10 cellular contexts compared by ENCODE assay signal in genomic region chr19:53037101-53038097, GRCh38. TPM values are rescaled to one million over a fixed set of nuclear protein-coding genes. Genes with fewer than 3 reads are reported as not detected.
DNase-seq lines count a peak whose midpoint lies in the region; ATAC-seq, FAIRE-seq and TF ChIP-seq lines count a peak whose summit lies in the region.
"Had no signal": no experiment of that assay in that cellular context is flagged by ENCODE, and none has a peak within 500 bp of the region (broad histone marks: within the 10 kb centered on the region; RNA-seq: fewer than 3 reads in every experiment).

No MANE protein-coding gene starts in this region.

- TF ChIP-seq CTCF in liver (IDR thresholded peaks at IDR 0.05; ENCODE audit: low read depth, low read length, missing input control), result no peak
- TF ChIP-seq CTCF in HepG2 (CRISPR knock-in tag; IDR thresholded peaks at IDR 0.05), result no peak
- no peak for TF ChIP-seq CTCF in colonic mucosa (IDR thresholded peaks at IDR 0.05)
- TF ChIP-seq CTCF in lower lobe of right lung (IDR thresholded peaks at IDR 0.05), result no peak

- ATAC-seq in HepG2, result no peak
- no peak for ATAC-seq in lower lobe of right lung
- ATAC-seq in GM21529 (IDR thresholded peaks at IDR 0.05; ENCODE audit: unreplicated experiment), result no peak

- H3K79me2 ChIP-seq in HepG2 (ENCODE audit: insufficient read depth, low read length), result no peaks in the 10 kb centered on the region

- POLR2A ChIA-PET in HepG2 (lab: Yijun Ruan, JAX), result no interaction called here

- H3K4me3 ChIP-seq in liver (ENCODE audit: low read depth in 1 of 3, low read length in 3 of 3) (peak overlapping the region in 2 of 3 donors; percentile 11 to 16), HepG2 (replicated peaks in 1 of 3; ENCODE audit: insufficient read depth in 1 of 3, low read depth in 2 of 3, low read length in 3 of 3) (no peak overlapping the region), colonic mucosa (no peak overlapping the region), lower lobe of right lung (peak overlapping the region; percentile 35)

- WGBS in liver, result 21% methylated on average over 52 of the region's 52 CpGs
- WGBS in HepG2 (ENCODE audit: low lambda C conversion rate), result 66% methylated on average over 52 of the region's 52 CpGs

- intact Hi-C loops in HepG2 (cut with micrococcal nuclease; ENCODE audit: unreplicated experiment), result no loop called here
- intact Hi-C loops in colonic mucosa (cut with DNase I), result no loop called here
- intact Hi-C loops in lower lobe of right lung (cut with DNase I), result no loop called here

- no peak for TF ChIP-seq EP300 in HepG2 (IDR thresholded peaks at IDR 0.05; ENCODE audit: low read depth in 2 of 2, low read length in 2 of 2)
- TF ChIP-seq EP300 in HepG2 (CRISPR knock-in tag; IDR thresholded peaks at IDR 0.05; ENCODE audit: borderline replicate concordance), result no peak

- peaks cover 0 to 8% (median 1%) of the 10 kb centered on the region in 4 donors for H3K27me3 ChIP-seq in liver (ENCODE audit: control insufficient read depth in 4 of 4, insufficient read depth in 4 of 4, low read length in 3 of 4)
- H3K27me3 ChIP-seq in HepG2 (ENCODE audit: control insufficient read depth in 1 of 2, insufficient read depth in 2 of 2, low read length in 2 of 2), result no peaks in the 10 kb centered on the region; a peak in 1 of 5 replicates
- no peaks in the 10 kb centered on the region for H3K27me3 ChIP-seq in colonic mucosa
- peaks cover 12% of the 10 kb centered on the region for H3K27me3 ChIP-seq in lower lobe of right lung (ENCODE audit: low read depth)

- no peak overlapping the region for H3K4me2 ChIP-seq in HepG2 (ENCODE audit: low read depth, low read length)

- H3K36me3 ChIP-seq in liver (ENCODE audit: control insufficient read depth in 4 of 4, insufficient read depth in 3 of 4, low read depth in 1 of 4, low read length in 3 of 4), result no peaks in the 10 kb centered on the region
- H3K36me3 ChIP-seq in HepG2 (replicated peaks in 1 of 2; ENCODE audit: control insufficient read depth in 1 of 2, insufficient read depth in 2 of 2, low read length in 2 of 2), result no peaks in the 10 kb centered on the region
- no peaks in the 10 kb centered on the region for H3K36me3 ChIP-seq in colonic mucosa
- H3K36me3 ChIP-seq in lower lobe of right lung, result no peaks in the 10 kb centered on the region

- H2AFZ ChIP-seq in HepG2 (ENCODE audit: low read length), result no peak overlapping the region

- DNase-seq in HepG2 (ENCODE audit: low spot score) (no peak), colonic mucosa (peak; percentile 19), lower lobe of right lung (peak; percentile 48), ureter (ENCODE audit: low spot score) (peak; percentile 78), dedifferentiated amniotic fluid mesenchymal stem cell (ENCODE audit: extremely low spot score) (no peak), H4 (ENCODE audit: low spot score) (no peak)

- in situ Hi-C loops in HepG2 (cut with HindIII; ENCODE audit: extremely low pct_ligation_motif_present, low pct_unique_long_range_greater_than_20kb), result no loop called here

- no peak for TF ChIP-seq RAD21 in liver (IDR thresholded peaks at IDR 0.05)
- no peak for TF ChIP-seq RAD21 in HepG2 (CRISPR knock-in tag; IDR thresholded peaks at IDR 0.05)

- H3K9ac ChIP-seq in liver (ENCODE audit: low read depth in 1 of 2, low read length in 2 of 2), result no peak overlapping the region
- no peak overlapping the region for H3K9ac ChIP-seq in HepG2 (ENCODE audit: insufficient read depth, low read depth, low read length)
- no peak overlapping the region for H3K9ac ChIP-seq in colonic mucosa (ENCODE audit: low read depth in 2 of 2, low read length in 2 of 2)

- CTCF ChIA-PET in HepG2 (lab: Yijun Ruan, JAX; ENCODE audit: low intra/inter-chr PET ratio, low total read pairs), result no interaction called here

- FAIRE-seq in HepG2 (lab: Jason Lieb, UNC), result no peak

- peaks cover 13 to 61% (median 17%) of the 10 kb centered on the region in 4 donors for H3K9me3 ChIP-seq in liver (ENCODE audit: control insufficient read depth in 4 of 4, low read length in 3 of 4)
- H3K9me3 ChIP-seq in HepG2 (ENCODE audit: low read length), result peaks cover 46% of the 10 kb centered on the region
- H3K9me3 ChIP-seq in colonic mucosa, result no peaks in the 10 kb centered on the region
- peaks cover 16% of the 10 kb centered on the region for H3K9me3 ChIP-seq in lower lobe of right lung

- no peaks in the 10 kb centered on the region for H4K20me1 ChIP-seq in HepG2 (ENCODE audit: insufficient read depth, low read length)

- no TSS peak for BruUV-seq in HepG2 (replicated peaks; lab: Mats Ljungman, UMichigan)

- no peak overlapping the region for H3K27ac ChIP-seq in liver (ENCODE audit: low read depth in 1 of 2, low read length in 2 of 2)
- no peak overlapping the region for H3K27ac ChIP-seq in HepG2 (ENCODE audit: extremely low read length, insufficient read depth, low read length)
- no peak overlapping the region for H3K27ac ChIP-seq in colonic mucosa
- no peak overlapping the region for H3K27ac ChIP-seq in lower lobe of right lung

- H3K4me1 ChIP-seq in liver (ENCODE audit: control insufficient read depth in 4 of 4, insufficient read depth in 4 of 4, low read length in 3 of 4) (no peaks in the 10 kb centered on the region), HepG2 (ENCODE audit: insufficient read depth, low read length) (no peaks in the 10 kb centered on the region), colonic mucosa (no peaks in the 10 kb centered on the region), lower lobe of right lung (no peaks in the 10 kb centered on the region)

- TF ChIP-seq POLR2A in HepG2 (IDR thresholded peaks at IDR 0.05; ENCODE audit: insufficient read depth in 1 of 2, low read depth in 2 of 2, low read length in 2 of 2), result no peak

TF ChIP-seq in liver, 16 proteins besides CTCF, POLR2A, EP300 and RAD21 (continues in another document):
- TF ChIP-seq RXRA (IDR thresholded peaks at IDR 0.05) (no peak), JUND (IDR thresholded peaks at IDR 0.05) (no peak), GABPA (IDR thresholded peaks at IDR 0.05 in 1 of 2, conservative IDR thresholded peaks at IDR 0.05 in 1 of 2) (no peak), EGR1 (IDR thresholded peaks at IDR 0.05; ENCODE audit: low read depth in 2 of 2) (no peak)

TF ChIP-seq in HepG2, 621 proteins besides CTCF, POLR2A, EP300 and RAD21 (continues in another document):
- no peak for TF ChIP-seq KLF16 (CRISPR knock-in tag; IDR thresholded peaks at IDR 0.05)

RNA-seq across cellular contexts. Expression of gene ERVV-2, which starts 7.1 kb away (rescaled TPM):
- not detected for total RNA-seq in liver
- polyA plus RNA-seq in liver, result not detected
- not detected in 2 replicates for total RNA-seq in HepG2 (2016; rRNA removed; fragmentation: Illumina TruSeq; extraction: Trizol)
- total RNA-seq in HepG2 (2016; cell fraction: cytosol; rRNA removed; fragmentation: Illumina TruSeq; extraction: Trizol; ENCODE audit: low read depth), result not detected in 2 replicates
- total RNA-seq in HepG2 (2016; cell fraction: insoluble cytoplasmic fraction; rRNA removed; fragmentation: Illumina TruSeq; extraction: Trizol), result not detected in 2 replicates
- total RNA-seq in HepG2 (2016; cell fraction: membrane; rRNA removed; fragmentation: Illumina TruSeq; extraction: Trizol), result not detected in 2 replicates
- not detected in 2 replicates for total RNA-seq in HepG2 (2016; cell fraction: nucleus; rRNA removed; fragmentation: Illumina TruSeq; extraction: Trizol)
- 0.03 TPM in 1 of 2 replicates, not detected in the other for polyA plus RNA-seq in HepG2 (2011; rRNA removed)
- polyA plus RNA-seq in HepG2 (2011; cell fraction: cytosol; rRNA removed), result 0.04 TPM in 1 of 2 replicates, not detected in the other
- not detected in 2 replicates for polyA plus RNA-seq in HepG2 (2011; cell fraction: nucleus; rRNA removed)
- polyA plus RNA-seq in HepG2 (2012), result not detected in 2 replicates
- not detected in 2 replicates for polyA plus RNA-seq in HepG2 (2016; cell fraction: cytosol; fragmentation: Illumina TruSeq; extraction: Trizol; ENCODE audit: low read depth)
- not detected in 2 replicates for polyA plus RNA-seq in HepG2 (2016; cell fraction: insoluble cytoplasmic fraction; fragmentation: Illumina TruSeq; extraction: Trizol; ENCODE audit: low read depth)
- polyA plus RNA-seq in HepG2 (2016; cell fraction: membrane; fragmentation: Illumina TruSeq; extraction: Trizol; ENCODE audit: low read depth), result not detected in 2 replicates
- polyA plus RNA-seq in HepG2 (2016; cell fraction: nucleus; fragmentation: Illumina TruSeq; extraction: Trizol; ENCODE audit: insufficient read depth, low read depth), result not detected in 2 replicates
- 0.09 TPM in 1 of 2 replicates, not detected in the other for polyA minus RNA-seq in HepG2 (2011; rRNA and poly(A)+ RNA removed; ENCODE audit: low replicate concordance)
- not detected in 2 replicates for polyA minus RNA-seq in HepG2 (2011; cell fraction: cytosol; rRNA and poly(A)+ RNA removed)
- not detected in 2 replicates for polyA minus RNA-seq in HepG2 (2011; cell fraction: nucleus; rRNA and poly(A)+ RNA removed)
- total RNA-seq in colonic mucosa, result not detected
- not detected for total RNA-seq in lower lobe of right lung
- not detected for total RNA-seq in ureter
- total RNA-seq in H4 (2014; rRNA removed; shearing (Covaris generic)), result not detected in 2 replicates
- total RNA-seq: Daoy, mononuclear cell had no signal

RNA-seq across cellular contexts. Expression of gene ERVV-1, which starts 23.7 kb away (rescaled TPM):
- not detected for total RNA-seq in liver
- not detected for polyA plus RNA-seq in liver
- not detected in 2 replicates for total RNA-seq in HepG2 (2016; rRNA removed; fragmentation: Illumina TruSeq; extraction: Trizol)
- total RNA-seq in HepG2 (2016; cell fraction: cytosol; rRNA removed; fragmentation: Illumina TruSeq; extraction: Trizol; ENCODE audit: low read depth), result not detected in 2 replicates
- total RNA-seq in HepG2 (2016; cell fraction: insoluble cytoplasmic fraction; rRNA removed; fragmentation: Illumina TruSeq; extraction: Trizol), result not detected in 2 replicates
- total RNA-seq in HepG2 (2016; cell fraction: membrane; rRNA removed; fragmentation: Illumina TruSeq; extraction: Trizol), result not detected in 2 replicates
- not detected in 2 replicates for total RNA-seq in HepG2 (2016; cell fraction: nucleus; rRNA removed; fragmentation: Illumina TruSeq; extraction: Trizol)
- polyA plus RNA-seq in HepG2 (2011; rRNA removed), result not detected in 2 replicates
- not detected in 2 replicates for polyA plus RNA-seq in HepG2 (2011; cell fraction: cytosol; rRNA removed)
- not detected in 2 replicates for polyA plus RNA-seq in HepG2 (2011; cell fraction: nucleus; rRNA removed)
- polyA plus RNA-seq in HepG2 (2012), result not detected in 2 replicates
- not detected in 2 replicates for polyA plus RNA-seq in HepG2 (2016; cell fraction: cytosol; fragmentation: Illumina TruSeq; extraction: Trizol; ENCODE audit: low read depth)
- polyA plus RNA-seq in HepG2 (2016; cell fraction: insoluble cytoplasmic fraction; fragmentation: Illumina TruSeq; extraction: Trizol; ENCODE audit: low read depth), result not detected in 2 replicates
- not detected in 2 replicates for polyA plus RNA-seq in HepG2 (2016; cell fraction: membrane; fragmentation: Illumina TruSeq; extraction: Trizol; ENCODE audit: low read depth)
- polyA plus RNA-seq in HepG2 (2016; cell fraction: nucleus; fragmentation: Illumina TruSeq; extraction: Trizol; ENCODE audit: insufficient read depth, low read depth), result not detected in 2 replicates
- polyA minus RNA-seq in HepG2 (2011; rRNA and poly(A)+ RNA removed; ENCODE audit: low replicate concordance), result not detected in 2 replicates
- polyA minus RNA-seq in HepG2 (2011; cell fraction: cytosol; rRNA and poly(A)+ RNA removed), result not detected in 2 replicates
- polyA minus RNA-seq in HepG2 (2011; cell fraction: nucleus; rRNA and poly(A)+ RNA removed), result not detected in 2 replicates
- total RNA-seq in colonic mucosa, result not detected
- not detected for total RNA-seq in lower lobe of right lung
- total RNA-seq in ureter, result 0.78 TPM
- total RNA-seq in H4 (2014; rRNA removed; shearing (Covaris generic)), result not detected in 2 replicates
- total RNA-seq: Daoy had no signal

Comparison
In these comparisons a context has a peak if more than half of its experiments do, and no peak if none do; other contexts are left out.
1. H3K4me3 ChIP-seq: peak in liver (2 of 3) and lower lobe of right lung (single experiment); none in HepG2 (0 of 3) and colonic mucosa (single experiment).
2. DNase-seq: peak in colonic mucosa (single experiment), lower lobe of right lung (single experiment) and ureter (single experiment); none in HepG2 (single experiment), dedifferentiated amniotic fluid mesenchymal stem cell (single experiment) and H4 (single experiment).